ENCODE assay signal across 15 cellular contexts in genomic region chr11:121106812-121107211, GRCh38. TPM values are rescaled to one million over a fixed set of nuclear protein-coding genes. Genes with fewer than 3 reads are reported as not detected.
DNase-seq lines count a peak whose midpoint lies in the region; ATAC-seq and TF ChIP-seq lines count a peak whose summit lies in the region.
"Had no signal": no experiment of that assay in that cellular context is flagged by ENCODE, and none has a peak within 500 bp of the region (broad histone marks: within the 10 kb centered on the region; RNA-seq: fewer than 3 reads in every experiment).

No MANE protein-coding gene starts in this region.

- H3K4me2 ChIP-seq in GM23248 (ENCODE audit: unreplicated experiment) = no peak overlapping the region

- H2AFZ ChIP-seq in GM23248 = no peak overlapping the region

- H3K36me3 ChIP-seq in GM23248 (ENCODE audit: low read depth) (no peaks in the 10 kb centered on the region), heart left ventricle (no peaks in the 10 kb centered on the region)
- H3K36me3 ChIP-seq: SJSA1 had no signal

- WGBS in GM23248 (ENCODE audit: low coverage in 1 of 2, low lambda C conversion rate in 2 of 2, missing lambda C conversion rate in 2 of 2), 2 experiments = 82 to 84% methylated on average over 5 of the region's 5 CpGs
- WGBS in heart left ventricle, 4 donors = 80 to 94% (median 91%) methylated on average over 5 of the region's 5 CpGs

- no peak for TF ChIP-seq CTCF in heart left ventricle (IDR thresholded peaks at IDR 0.05)

- ATAC-seq in stimulated activated naive CD8-positive, alpha-beta T cell treated with anti-CD3 and anti-CD28 coated beads, Interleukin-15, amount 100 ng/mL, for 72 hours = peak; percentile 48
- no peak for ATAC-seq in stimulated activated naive CD8-positive, alpha-beta T cell treated with anti-CD3 and anti-CD28 coated beads, Interleukin-15, Interleukin-2, amounts not matched to agents 100 U/mL and 50 U/mL, for 24 hours
- ATAC-seq in heart left ventricle = no peak
- ATAC-seq: PC-3 had no signal

- H3K9me2 ChIP-seq in GM23248 (ENCODE audit: insufficient read depth) = no peaks in the 10 kb centered on the region

- H3K9ac ChIP-seq in GM23248 = no peak overlapping the region

- H3K9me3 Mint-ChIP-seq in stimulated activated naive CD8-positive, alpha-beta T cell treated with anti-CD3 and anti-CD28 coated beads, Interleukin-15, amount 100 ng/mL, for 72 hours = no peaks in the 10 kb centered on the region
- H3K9me3 Mint-ChIP-seq: CD14-positive monocyte had no signal

- no peaks in the 10 kb centered on the region for H3K79me2 ChIP-seq in GM23248 (ENCODE audit: insufficient read depth)

- intact Hi-C loops in heart left ventricle (cut with DNase I) = no loop called here

- no peaks in the 10 kb centered on the region for H4K20me1 ChIP-seq in GM23248 (ENCODE audit: insufficient read depth)

- H3K4me1 ChIP-seq in GM23248 (ENCODE audit: insufficient read depth) = no peaks in the 10 kb centered on the region
- H3K4me1 ChIP-seq in heart left ventricle = peaks cover 0 to 20% (median 12%) of the 10 kb centered on the region in 12 donors
- H3K4me1 ChIP-seq: SJSA1 had no signal

- in situ Hi-C loops in GM23248 (cut with MboI) = loop anchor here (25.0 kb wide), 1 partner anchor 595 kb away; the partner anchor contains the start of gene GRIK4

- H3K27me3 Mint-ChIP-seq in stimulated activated naive CD8-positive, alpha-beta T cell treated with anti-CD3 and anti-CD28 coated beads, Interleukin-15, amount 100 ng/mL, for 72 hours = peaks cover 10% of the 10 kb centered on the region

- no peak for DNase-seq in stimulated activated naive CD8-positive, alpha-beta T cell treated with anti-CD3 and anti-CD28 coated beads, Interleukin-15, amount 100 ng/mL, for 72 hours
- no peak for DNase-seq in stimulated activated naive CD8-positive, alpha-beta T cell treated with anti-CD3 and anti-CD28 coated beads, Interleukin-15, Interleukin-2, amounts not matched to agents 100 U/mL and 50 U/mL, for 24 hours
- peak; percentile 66 for DNase-seq in NCI-H1436 treated with DMSO at 0.1 percent for 48 hours (lab: John Stamatoyannopoulos, UW)
- DNase-seq in NCI-H748 treated with DMSO at 0.1 percent for 48 hours (lab: John Stamatoyannopoulos, UW) = peak; percentile 7
- DNase-seq in NOMO-1 (lab: John Stamatoyannopoulos, UW; ENCODE audit: unreplicated experiment in 2 of 2) = no peak
- DNase-seq in GM23248 = no peak
- DNase-seq in heart left ventricle = no peak
- no peak for DNase-seq in activated CD8-positive, alpha-beta memory T cell treated with anti-CD3 and anti-CD28 coated beads, Interleukin-2, amount 50 U/mL, for 4 hours
- DNase-seq: GF-D8, GOT3, NCI-H2107, PC-3, SW 1271 had no signal

- TF ChIP-seq POLR2A in heart left ventricle (IDR thresholded peaks at IDR 0.05) = no peak

- H3K27ac ChIP-seq in GM23248 = no peak overlapping the region
- no peak overlapping the region for H3K27ac ChIP-seq in heart left ventricle
- H3K27ac ChIP-seq: SJSA1 had no signal

- H3K27me3 ChIP-seq in GM23248 (replicated peaks; ENCODE audit: insufficient read depth) (peaks cover 10% of the 10 kb centered on the region), heart left ventricle (no peaks in the 10 kb centered on the region)

- H3K4me1 Mint-ChIP-seq in stimulated activated naive CD8-positive, alpha-beta T cell treated with anti-CD3 and anti-CD28 coated beads, Interleukin-15, amount 100 ng/mL, for 72 hours = no peaks in the 10 kb centered on the region
- H3K4me1 Mint-ChIP-seq: CD14-positive monocyte had no signal

- no peak overlapping the region for H3K4me3 ChIP-seq in GM23248
- H3K4me3 ChIP-seq in heart left ventricle = no peak overlapping the region
- H3K4me3 ChIP-seq: SJSA1 had no signal

- H3F3A ChIP-seq in GM23248 (ENCODE audit: insufficient read depth) = no peaks in the 10 kb centered on the region

- no peak overlapping the region for H3K27ac Mint-ChIP-seq in stimulated activated naive CD8-positive, alpha-beta T cell treated with anti-CD3 and anti-CD28 coated beads, Interleukin-15, amount 100 ng/mL, for 72 hours
- H3K27ac Mint-ChIP-seq: CD14-positive monocyte had no signal

- H3K9me3 ChIP-seq in GM23248 (ENCODE audit: low read depth) (no peaks in the 10 kb centered on the region), heart left ventricle (no peaks in the 10 kb centered on the region)
- H3K9me3 ChIP-seq: SJSA1 had no signal

- no peak overlapping the region for H3K4me3 Mint-ChIP-seq in stimulated activated naive CD8-positive, alpha-beta T cell treated with anti-CD3 and anti-CD28 coated beads, Interleukin-15, amount 100 ng/mL, for 72 hours
- H3K4me3 Mint-ChIP-seq: CD14-positive monocyte had no signal

RNA-seq across cellular contexts. Expression of gene TECTA, which starts 5.8 kb away (rescaled TPM):
- under 0.01 and 1.4 TPM in 2 replicates for total RNA-seq in GM23248 (2014; rRNA removed; shearing (Covaris generic))
- polyA plus RNA-seq in GM23248 (2016; fragmentation: Nextera tagmentation; extraction: Ambion mirVana) (0.08 TPM in 2 replicates), heart left ventricle (under 1 TPM; 0.42 to 0.95 TPM)
- 1 to 10 TPM in 4 of 9 donors, under 1 TPM in 5; 0.48 to 1.3 (median 0.97) TPM for total RNA-seq in heart left ventricle
- polyA plus RNA-seq: CD14-positive monocyte had no signal

Comparison
In these comparisons a context has a peak if more than half of its experiments do, and no peak if none do; other contexts are left out.
1. DNase-seq: peak in NCI-H1436 treated with DMSO at 0.1 percent for 48 hours (single experiment) and NCI-H748 treated with DMSO at 0.1 percent for 48 hours (single experiment); none in stimulated activated naive CD8-positive, alpha-beta T cell treated with anti-CD3 and anti-CD28 coated beads, Interleukin-15, amount 100 ng/mL, for 72 hours (0 of 2), stimulated activated naive CD8-positive, alpha-beta T cell treated with anti-CD3 and anti-CD28 coated beads, Interleukin-15, Interleukin-2, amounts not matched to agents 100 U/mL and 50 U/mL, for 24 hours (single experiment), NOMO-1 (0 of 2), GM23248 (single experiment), heart left ventricle (0 of 5) and activated CD8-positive, alpha-beta memory T cell treated with anti-CD3 and anti-CD28 coated beads, Interleukin-2, amount 50 U/mL, for 4 hours (single experiment).